ENCODE assay signal across 20 cellular contexts in the genomic region with DNA sequence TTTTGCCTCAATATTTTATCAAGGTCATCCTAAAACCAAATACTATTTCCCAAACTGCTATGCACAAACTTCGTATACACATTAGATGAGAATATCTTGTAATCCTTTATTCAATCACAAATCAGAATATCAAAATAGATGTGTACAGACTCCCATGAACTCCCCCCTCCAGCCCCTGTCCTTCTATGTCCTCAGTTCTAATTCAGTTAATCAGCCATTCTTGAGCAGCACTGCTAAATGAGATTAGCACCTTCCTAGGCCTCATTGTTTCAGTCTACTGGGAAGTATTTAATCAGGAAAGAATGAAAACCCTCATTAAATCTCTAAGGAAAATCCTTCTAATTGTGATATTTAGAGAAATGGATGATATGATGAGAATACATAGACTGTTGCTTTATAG. TPM values are rescaled to one million over a fixed set of nuclear protein-coding genes. Genes with fewer than 3 reads are reported as not detected.
"Had no signal": no experiment of that assay in that cellular context is flagged by ENCODE, and none has a peak within 500 bp of the region (broad histone marks: within the 10 kb centered on the region; RNA-seq: fewer than 3 reads in every experiment).

No MANE protein-coding gene starts in this region.

- H3K36me3 ChIP-seq: pancreas, spleen, transverse colon had no signal

- H3K27me3 ChIP-seq: dorsolateral prefrontal cortex, pancreas, spleen, transverse colon had no signal

- ATAC-seq: esophagus mucosa; left colon; mucosa of descending colon; naive thymus-derived CD8-positive, alpha-beta T cell; pancreas; sciatic nerve; stimulated activated memory B cell treated with anti-CD40 and anti-IgM and Interleukin-4, amounts not matched to agents 10 μg/mL and 1 μg/mL and 100 μg/mL, for 72 hours had no signal

- H3K27ac ChIP-seq: pancreas, spleen had no signal

- H3K9me3 ChIP-seq: mucosa of descending colon, pancreas, transverse colon had no signal

- DNase-seq: central memory CD4-positive, alpha-beta T cell; cortex of kidney; dorsolateral prefrontal cortex; effector CD8-positive, alpha-beta T cell; kidney; left colon; mammary epithelial cell; mucosa of descending colon; naive thymus-derived CD8-positive, alpha-beta T cell; pancreas; spleen; stimulated activated CD4-positive, alpha-beta T cell treated with anti-CD3 and anti-CD28 coated beads, Interleukin-15, amount 100 ng/mL, for 24 hours; stimulated activated CD4-positive, alpha-beta T cell treated with anti-CD3 and anti-CD28 coated beads, Interleukin-1b, Interleukin-23, amount 100 ng/mL, for 48 hours; stimulated activated CD4-positive, alpha-beta T cell treated with anti-CD3 and anti-CD28 coated beads, Interleukin-4, amount 100 ng/mL, for 24 hours; transverse colon had no signal

- H3K4me3 ChIP-seq: dorsolateral prefrontal cortex, mucosa of descending colon, pancreas, spleen, transverse colon had no signal

- H3K4me1 ChIP-seq: pancreas, spleen had no signal

- FAIRE-seq: endometrium, frontal cortex, kidney, pancreas had no signal

RNA-seq across cellular contexts. Expression of a gene that starts 36.6 kb away (rescaled TPM):
- total RNA-seq: naive thymus-derived CD8-positive, alpha-beta T cell had no signal
- polyA plus RNA-seq: mammary epithelial cell had no signal
